Comparison of ENCODE assay signal across 1 cellular context in the genomic region with DNA sequence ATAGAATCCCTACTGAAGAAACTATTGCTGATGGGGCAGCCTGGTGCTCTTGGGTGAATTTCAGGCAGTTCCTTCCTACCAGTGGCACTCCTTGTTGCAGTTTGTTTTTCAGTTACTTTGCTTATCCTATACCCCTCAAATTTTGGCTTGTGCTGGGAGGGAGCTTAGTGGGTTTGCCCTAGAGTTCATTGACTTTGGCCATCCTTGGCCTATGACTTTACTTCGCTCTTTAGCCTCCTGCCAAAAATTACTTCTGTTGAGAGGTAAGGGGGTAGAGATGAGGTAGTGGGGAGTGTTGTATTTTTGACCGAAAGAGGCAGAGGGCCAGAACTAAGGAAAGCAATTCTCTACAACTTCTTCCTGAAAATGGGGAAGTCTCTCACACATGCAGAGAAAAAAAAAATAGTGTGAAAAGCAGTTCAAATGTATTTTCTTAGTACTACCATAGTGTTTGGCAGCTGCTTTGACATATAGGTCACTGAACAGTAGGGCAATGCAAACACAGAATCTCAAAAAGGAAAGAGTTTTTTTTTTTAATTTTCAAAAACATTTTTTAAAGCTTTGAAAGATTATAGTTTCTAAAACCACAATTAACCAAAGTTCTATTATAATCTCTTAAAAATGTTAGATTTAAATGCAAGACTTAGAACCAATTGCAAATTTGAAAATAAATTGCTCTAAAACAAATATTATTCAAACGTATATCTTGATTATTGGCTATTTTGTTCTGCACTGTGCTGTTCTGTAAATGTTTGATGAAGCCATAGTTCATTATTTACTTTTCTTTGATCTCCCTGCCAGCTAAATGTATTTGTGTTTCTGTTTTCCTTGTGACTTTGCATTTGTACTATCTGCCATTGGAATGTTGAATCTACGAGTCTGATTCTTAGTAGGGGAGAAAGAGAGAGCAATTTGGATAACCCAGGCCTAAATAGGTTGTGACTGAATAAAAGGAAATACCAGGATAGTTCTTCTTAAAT.
TF ChIP-seq lines count a peak whose summit lies in the region.

No MANE protein-coding gene starts in this region.

TF ChIP-seq in HepG2, 621 proteins besides CTCF, POLR2A, EP300 and RAD21 (continued from another document and continues in another):
- TF ChIP-seq, protein P1, sequence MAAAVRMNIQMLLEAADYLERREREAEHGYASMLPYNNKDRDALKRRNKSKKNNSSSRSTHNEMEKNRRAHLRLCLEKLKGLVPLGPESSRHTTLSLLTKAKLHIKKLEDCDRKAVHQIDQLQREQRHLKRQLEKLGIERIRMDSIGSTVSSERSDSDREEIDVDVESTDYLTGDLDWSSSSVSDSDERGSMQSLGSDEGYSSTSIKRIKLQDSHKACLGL (CRISPR knock-in tag; IDR thresholded peaks at IDR 0.05), result no peak
- TF ChIP-seq PHB2 (IDR thresholded peaks at IDR 0.05; ENCODE audit: partially characterized antibody) (no peak), HNRNPUL1 (IDR thresholded peaks at IDR 0.05; ENCODE audit: low read depth, low read length) (no peak), ZNF383 (CRISPR knock-in tag; IDR thresholded peaks at IDR 0.05; ENCODE audit: borderline replicate concordance) (no peak), ZNF207 (IDR thresholded peaks at IDR 0.05; ENCODE audit: borderline replicate concordance) (no peak), RARA (CRISPR knock-in tag; IDR thresholded peaks at IDR 0.05) (peak; percentile 44; the same call in 1 of the 2 replicates), ZFP36L2 (CRISPR knock-in tag; IDR thresholded peaks at IDR 0.05) (no peak), RFXAP (CRISPR knock-in tag; IDR thresholded peaks at IDR 0.05; ENCODE audit: borderline replicate concordance) (no peak), MAFF (IDR thresholded peaks at IDR 0.05; ENCODE audit: low read depth, low read length) (0 out of 2 replicates have a peak, but pooled peaks have one; percentile 16), MIXL1 (CRISPR knock-in tag; IDR thresholded peaks at IDR 0.05) (peak; percentile 84), ARNTL (CRISPR knock-in tag; IDR thresholded peaks at IDR 0.05) (no peak), ZFYVE20 (CRISPR knock-in tag; IDR thresholded peaks at IDR 0.05; ENCODE audit: borderline replicate concordance, low read depth) (no peak), ZNF20 (CRISPR knock-in tag; IDR thresholded peaks at IDR 0.05) (no peak), FOXA1 (IDR thresholded peaks at IDR 0.05) (peak; percentile 97), FOXA1 (CRISPR knock-in tag; IDR thresholded peaks at IDR 0.05) (peak; percentile 95), SP2 (CRISPR knock-in tag; IDR thresholded peaks at IDR 0.05) (no peak), ZNF816 (CRISPR knock-in tag; IDR thresholded peaks at IDR 0.05; ENCODE audit: borderline replicate concordance) (no peak), ZNF337 (CRISPR knock-in tag; IDR thresholded peaks at IDR 0.05; ENCODE audit: borderline replicate concordance, low read depth) (no peak), ZNF556 (CRISPR knock-in tag; IDR thresholded peaks at IDR 0.05; ENCODE audit: borderline replicate concordance) (no peak), TBX3 (IDR thresholded peaks at IDR 0.05; ENCODE audit: borderline replicate concordance) (peak; percentile 98), ZC3H4 (CRISPR knock-in tag; IDR thresholded peaks at IDR 0.05; ENCODE audit: borderline replicate concordance) (no peak), RFX1 (IDR thresholded peaks at IDR 0.05) (no peak), ZSCAN29 (CRISPR knock-in tag; conservative IDR thresholded peaks at IDR 0.05) (no peak), BRCA1 (CRISPR knock-in tag; IDR thresholded peaks at IDR 0.05) (no peak), ZBTB20 (CRISPR knock-in tag; IDR thresholded peaks at IDR 0.05; ENCODE audit: borderline replicate concordance, low read depth) (peak; percentile 96; the same call in 1 of the 2 replicates), ZNF382 (CRISPR knock-in tag; IDR thresholded peaks at IDR 0.05; ENCODE audit: borderline replicate concordance) (no peak)
- TF ChIP-seq, protein P2, sequence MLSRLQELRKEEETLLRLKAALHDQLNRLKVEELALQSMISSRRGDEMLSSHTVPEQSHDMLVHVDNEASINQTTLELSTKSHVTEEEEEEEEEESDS (CRISPR knock-in tag; IDR thresholded peaks at IDR 0.05; ENCODE audit: borderline replicate concordance), result no peak
- TF ChIP-seq, protein P3, sequence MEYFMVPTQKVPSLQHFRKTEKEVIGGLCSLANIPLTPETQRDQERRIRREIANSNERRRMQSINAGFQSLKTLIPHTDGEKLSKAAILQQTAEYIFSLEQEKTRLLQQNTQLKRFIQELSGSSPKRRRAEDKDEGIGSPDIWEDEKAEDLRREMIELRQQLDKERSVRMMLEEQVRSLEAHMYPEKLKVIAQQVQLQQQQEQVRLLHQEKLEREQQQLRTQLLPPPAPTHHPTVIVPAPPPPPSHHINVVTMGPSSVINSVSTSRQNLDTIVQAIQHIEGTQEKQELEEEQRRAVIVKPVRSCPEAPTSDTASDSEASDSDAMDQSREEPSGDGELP (IDR thresholded peaks at IDR 0.05; ENCODE audit: borderline replicate concordance, low read depth), result peak; percentile 13; the same call in 1 of the 2 replicates
- TF ChIP-seq, protein P4, sequence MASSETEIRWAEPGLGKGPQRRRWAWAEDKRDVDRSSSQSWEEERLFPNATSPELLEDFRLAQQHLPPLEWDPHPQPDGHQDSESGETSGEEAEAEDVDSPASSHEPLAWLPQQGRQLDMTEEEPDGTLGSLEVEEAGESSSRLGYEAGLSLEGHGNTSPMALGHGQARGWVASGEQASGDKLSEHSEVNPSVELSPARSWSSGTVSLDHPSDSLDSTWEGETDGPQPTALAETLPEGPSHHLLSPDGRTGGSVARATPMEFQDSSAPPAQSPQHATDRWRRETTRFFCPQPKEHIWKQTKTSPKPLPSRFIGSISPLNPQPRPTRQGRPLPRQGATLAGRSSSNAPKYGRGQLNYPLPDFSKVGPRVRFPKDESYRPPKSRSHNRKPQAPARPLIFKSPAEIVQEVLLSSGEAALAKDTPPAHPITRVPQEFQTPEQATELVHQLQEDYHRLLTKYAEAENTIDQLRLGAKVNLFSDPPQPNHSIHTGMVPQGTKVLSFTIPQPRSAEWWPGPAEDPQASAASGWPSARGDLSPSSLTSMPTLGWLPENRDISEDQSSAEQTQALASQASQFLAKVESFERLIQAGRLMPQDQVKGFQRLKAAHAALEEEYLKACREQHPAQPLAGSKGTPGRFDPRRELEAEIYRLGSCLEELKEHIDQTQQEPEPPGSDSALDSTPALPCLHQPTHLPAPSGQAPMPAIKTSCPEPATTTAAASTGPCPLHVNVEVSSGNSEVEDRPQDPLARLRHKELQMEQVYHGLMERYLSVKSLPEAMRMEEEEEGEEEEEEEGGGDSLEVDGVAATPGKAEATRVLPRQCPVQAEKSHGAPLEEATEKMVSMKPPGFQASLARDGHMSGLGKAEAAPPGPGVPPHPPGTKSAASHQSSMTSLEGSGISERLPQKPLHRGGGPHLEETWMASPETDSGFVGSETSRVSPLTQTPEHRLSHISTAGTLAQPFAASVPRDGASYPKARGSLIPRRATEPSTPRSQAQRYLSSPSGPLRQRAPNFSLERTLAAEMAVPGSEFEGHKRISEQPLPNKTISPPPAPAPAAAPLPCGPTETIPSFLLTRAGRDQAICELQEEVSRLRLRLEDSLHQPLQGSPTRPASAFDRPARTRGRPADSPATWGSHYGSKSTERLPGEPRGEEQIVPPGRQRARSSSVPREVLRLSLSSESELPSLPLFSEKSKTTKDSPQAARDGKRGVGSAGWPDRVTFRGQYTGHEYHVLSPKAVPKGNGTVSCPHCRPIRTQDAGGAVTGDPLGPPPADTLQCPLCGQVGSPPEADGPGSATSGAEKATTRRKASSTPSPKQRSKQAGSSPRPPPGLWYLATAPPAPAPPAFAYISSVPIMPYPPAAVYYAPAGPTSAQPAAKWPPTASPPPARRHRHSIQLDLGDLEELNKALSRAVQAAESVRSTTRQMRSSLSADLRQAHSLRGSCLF (CRISPR knock-in tag; IDR thresholded peaks at IDR 0.05; ENCODE audit: borderline replicate concordance), result no peak
- TF ChIP-seq, protein P5, sequence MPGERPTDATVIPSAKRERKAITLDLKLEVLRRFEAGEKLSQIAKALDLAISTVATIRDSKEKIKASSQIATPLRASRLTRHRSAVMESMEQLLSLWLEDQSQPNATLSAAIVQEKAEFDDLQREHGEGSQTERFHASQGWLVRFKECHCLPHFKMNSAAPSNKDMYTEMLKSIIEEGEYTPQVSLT (CRISPR knock-in tag; IDR thresholded peaks at IDR 0.05; ENCODE audit: borderline replicate concordance, low read depth), result no peak
- TF ChIP-seq, protein P6, sequence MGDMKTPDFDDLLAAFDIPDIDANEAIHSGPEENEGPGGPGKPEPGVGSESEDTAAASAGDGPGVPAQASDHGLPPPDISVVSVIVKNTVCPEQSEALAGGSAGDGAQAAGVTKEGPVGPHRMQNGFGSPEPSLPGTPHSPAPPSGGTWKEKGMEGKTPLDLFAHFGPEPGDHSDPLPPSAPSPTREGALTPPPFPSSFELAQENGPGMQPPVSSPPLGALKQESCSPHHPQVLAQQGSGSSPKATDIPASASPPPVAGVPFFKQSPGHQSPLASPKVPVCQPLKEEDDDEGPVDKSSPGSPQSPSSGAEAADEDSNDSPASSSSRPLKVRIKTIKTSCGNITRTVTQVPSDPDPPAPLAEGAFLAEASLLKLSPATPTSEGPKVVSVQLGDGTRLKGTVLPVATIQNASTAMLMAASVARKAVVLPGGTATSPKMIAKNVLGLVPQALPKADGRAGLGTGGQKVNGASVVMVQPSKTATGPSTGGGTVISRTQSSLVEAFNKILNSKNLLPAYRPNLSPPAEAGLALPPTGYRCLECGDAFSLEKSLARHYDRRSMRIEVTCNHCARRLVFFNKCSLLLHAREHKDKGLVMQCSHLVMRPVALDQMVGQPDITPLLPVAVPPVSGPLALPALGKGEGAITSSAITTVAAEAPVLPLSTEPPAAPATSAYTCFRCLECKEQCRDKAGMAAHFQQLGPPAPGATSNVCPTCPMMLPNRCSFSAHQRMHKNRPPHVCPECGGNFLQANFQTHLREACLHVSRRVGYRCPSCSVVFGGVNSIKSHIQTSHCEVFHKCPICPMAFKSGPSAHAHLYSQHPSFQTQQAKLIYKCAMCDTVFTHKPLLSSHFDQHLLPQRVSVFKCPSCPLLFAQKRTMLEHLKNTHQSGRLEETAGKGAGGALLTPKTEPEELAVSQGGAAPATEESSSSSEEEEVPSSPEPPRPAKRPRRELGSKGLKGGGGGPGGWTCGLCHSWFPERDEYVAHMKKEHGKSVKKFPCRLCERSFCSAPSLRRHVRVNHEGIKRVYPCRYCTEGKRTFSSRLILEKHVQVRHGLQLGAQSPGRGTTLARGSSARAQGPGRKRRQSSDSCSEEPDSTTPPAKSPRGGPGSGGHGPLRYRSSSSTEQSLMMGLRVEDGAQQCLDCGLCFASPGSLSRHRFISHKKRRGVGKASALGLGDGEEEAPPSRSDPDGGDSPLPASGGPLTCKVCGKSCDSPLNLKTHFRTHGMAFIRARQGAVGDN (CRISPR knock-in tag; IDR thresholded peaks at IDR 0.05), result no peak
- TF ChIP-seq, protein P7, sequence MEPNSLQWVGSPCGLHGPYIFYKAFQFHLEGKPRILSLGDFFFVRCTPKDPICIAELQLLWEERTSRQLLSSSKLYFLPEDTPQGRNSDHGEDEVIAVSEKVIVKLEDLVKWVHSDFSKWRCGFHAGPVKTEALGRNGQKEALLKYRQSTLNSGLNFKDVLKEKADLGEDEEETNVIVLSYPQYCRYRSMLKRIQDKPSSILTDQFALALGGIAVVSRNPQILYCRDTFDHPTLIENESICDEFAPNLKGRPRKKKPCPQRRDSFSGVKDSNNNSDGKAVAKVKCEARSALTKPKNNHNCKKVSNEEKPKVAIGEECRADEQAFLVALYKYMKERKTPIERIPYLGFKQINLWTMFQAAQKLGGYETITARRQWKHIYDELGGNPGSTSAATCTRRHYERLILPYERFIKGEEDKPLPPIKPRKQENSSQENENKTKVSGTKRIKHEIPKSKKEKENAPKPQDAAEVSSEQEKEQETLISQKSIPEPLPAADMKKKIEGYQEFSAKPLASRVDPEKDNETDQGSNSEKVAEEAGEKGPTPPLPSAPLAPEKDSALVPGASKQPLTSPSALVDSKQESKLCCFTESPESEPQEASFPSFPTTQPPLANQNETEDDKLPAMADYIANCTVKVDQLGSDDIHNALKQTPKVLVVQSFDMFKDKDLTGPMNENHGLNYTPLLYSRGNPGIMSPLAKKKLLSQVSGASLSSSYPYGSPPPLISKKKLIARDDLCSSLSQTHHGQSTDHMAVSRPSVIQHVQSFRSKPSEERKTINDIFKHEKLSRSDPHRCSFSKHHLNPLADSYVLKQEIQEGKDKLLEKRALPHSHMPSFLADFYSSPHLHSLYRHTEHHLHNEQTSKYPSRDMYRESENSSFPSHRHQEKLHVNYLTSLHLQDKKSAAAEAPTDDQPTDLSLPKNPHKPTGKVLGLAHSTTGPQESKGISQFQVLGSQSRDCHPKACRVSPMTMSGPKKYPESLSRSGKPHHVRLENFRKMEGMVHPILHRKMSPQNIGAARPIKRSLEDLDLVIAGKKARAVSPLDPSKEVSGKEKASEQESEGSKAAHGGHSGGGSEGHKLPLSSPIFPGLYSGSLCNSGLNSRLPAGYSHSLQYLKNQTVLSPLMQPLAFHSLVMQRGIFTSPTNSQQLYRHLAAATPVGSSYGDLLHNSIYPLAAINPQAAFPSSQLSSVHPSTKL (CRISPR knock-in tag; IDR thresholded peaks at IDR 0.05), result peak; percentile 92
- TF ChIP-seq, protein P8, sequence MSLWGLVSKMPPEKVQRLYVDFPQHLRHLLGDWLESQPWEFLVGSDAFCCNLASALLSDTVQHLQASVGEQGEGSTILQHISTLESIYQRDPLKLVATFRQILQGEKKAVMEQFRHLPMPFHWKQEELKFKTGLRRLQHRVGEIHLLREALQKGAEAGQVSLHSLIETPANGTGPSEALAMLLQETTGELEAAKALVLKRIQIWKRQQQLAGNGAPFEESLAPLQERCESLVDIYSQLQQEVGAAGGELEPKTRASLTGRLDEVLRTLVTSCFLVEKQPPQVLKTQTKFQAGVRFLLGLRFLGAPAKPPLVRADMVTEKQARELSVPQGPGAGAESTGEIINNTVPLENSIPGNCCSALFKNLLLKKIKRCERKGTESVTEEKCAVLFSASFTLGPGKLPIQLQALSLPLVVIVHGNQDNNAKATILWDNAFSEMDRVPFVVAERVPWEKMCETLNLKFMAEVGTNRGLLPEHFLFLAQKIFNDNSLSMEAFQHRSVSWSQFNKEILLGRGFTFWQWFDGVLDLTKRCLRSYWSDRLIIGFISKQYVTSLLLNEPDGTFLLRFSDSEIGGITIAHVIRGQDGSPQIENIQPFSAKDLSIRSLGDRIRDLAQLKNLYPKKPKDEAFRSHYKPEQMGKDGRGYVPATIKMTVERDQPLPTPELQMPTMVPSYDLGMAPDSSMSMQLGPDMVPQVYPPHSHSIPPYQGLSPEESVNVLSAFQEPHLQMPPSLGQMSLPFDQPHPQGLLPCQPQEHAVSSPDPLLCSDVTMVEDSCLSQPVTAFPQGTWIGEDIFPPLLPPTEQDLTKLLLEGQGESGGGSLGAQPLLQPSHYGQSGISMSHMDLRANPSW (CRISPR knock-in tag; IDR thresholded peaks at IDR 0.05; ENCODE audit: borderline replicate concordance), result no peak
- TF ChIP-seq, protein P9, sequence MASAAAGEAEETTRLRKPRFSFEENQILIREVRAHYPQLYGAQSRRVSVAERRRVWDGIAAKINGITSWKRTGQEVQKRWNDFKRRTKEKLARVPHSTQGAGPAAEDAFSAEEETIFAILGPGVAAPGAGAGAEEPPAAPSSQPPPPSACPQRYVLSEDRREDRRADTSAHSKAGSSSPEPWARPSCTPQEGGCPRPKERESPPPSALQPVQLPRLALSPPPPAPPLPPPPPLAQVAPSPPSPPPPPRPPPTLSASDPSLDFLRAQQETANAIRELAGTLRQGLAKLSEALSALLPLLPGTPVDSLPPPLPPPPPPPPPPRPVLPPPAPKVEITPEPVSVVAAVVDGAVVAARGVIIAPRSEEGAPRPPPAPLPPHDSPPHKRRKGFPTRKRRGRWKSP (CRISPR knock-in tag; IDR thresholded peaks at IDR 0.05), result no peak
